1 cellular context compared by ENCODE assay signal in genomic region chr3:99965681-99966408, GRCh38.
TF ChIP-seq lines count a peak whose summit lies in the region.

No MANE protein-coding gene starts in this region.

TF ChIP-seq in IMR-90, 13 proteins besides CTCF, POLR2A, EP300 and RAD21:
- TF ChIP-seq NFE2L2 (IDR thresholded peaks at IDR 0.05; ENCODE audit: low read depth, low read length) (no peak), ELK1 (IDR thresholded peaks at IDR 0.05; ENCODE audit: borderline replicate concordance, low read depth, low read length) (no peak), CEBPB (IDR thresholded peaks at IDR 0.05; ENCODE audit: low read depth, low read length) (no peak), SMC3 (IDR thresholded peaks at IDR 0.05; ENCODE audit: low read depth, low read length) (no peak), RFX5 (IDR thresholded peaks at IDR 0.05; ENCODE audit: low read depth, low read length) (no peak), RCOR1 (IDR thresholded peaks at IDR 0.05; ENCODE audit: insufficient replicate concordance, low read length) (no peak), BHLHE40 (IDR thresholded peaks at IDR 0.05; ENCODE audit: low read depth, low read length) (no peak), CHD1 (IDR thresholded peaks at IDR 0.05; ENCODE audit: low read depth, low read length) (no peak), MAZ (IDR thresholded peaks at IDR 0.05; ENCODE audit: borderline replicate concordance, low read depth, low read length) (no peak), MAFK (IDR thresholded peaks at IDR 0.05; ENCODE audit: low read depth, low read length) (no peak), FOS (IDR thresholded peaks at IDR 0.05; ENCODE audit: low read depth, low read length) (no peak), USF2 (IDR thresholded peaks at IDR 0.05; ENCODE audit: low read depth, low read length) (no peak), MXI1 (IDR thresholded peaks at IDR 0.05; ENCODE audit: borderline replicate concordance, low read depth, low read length) (no peak)
